In the genomic region with DNA sequence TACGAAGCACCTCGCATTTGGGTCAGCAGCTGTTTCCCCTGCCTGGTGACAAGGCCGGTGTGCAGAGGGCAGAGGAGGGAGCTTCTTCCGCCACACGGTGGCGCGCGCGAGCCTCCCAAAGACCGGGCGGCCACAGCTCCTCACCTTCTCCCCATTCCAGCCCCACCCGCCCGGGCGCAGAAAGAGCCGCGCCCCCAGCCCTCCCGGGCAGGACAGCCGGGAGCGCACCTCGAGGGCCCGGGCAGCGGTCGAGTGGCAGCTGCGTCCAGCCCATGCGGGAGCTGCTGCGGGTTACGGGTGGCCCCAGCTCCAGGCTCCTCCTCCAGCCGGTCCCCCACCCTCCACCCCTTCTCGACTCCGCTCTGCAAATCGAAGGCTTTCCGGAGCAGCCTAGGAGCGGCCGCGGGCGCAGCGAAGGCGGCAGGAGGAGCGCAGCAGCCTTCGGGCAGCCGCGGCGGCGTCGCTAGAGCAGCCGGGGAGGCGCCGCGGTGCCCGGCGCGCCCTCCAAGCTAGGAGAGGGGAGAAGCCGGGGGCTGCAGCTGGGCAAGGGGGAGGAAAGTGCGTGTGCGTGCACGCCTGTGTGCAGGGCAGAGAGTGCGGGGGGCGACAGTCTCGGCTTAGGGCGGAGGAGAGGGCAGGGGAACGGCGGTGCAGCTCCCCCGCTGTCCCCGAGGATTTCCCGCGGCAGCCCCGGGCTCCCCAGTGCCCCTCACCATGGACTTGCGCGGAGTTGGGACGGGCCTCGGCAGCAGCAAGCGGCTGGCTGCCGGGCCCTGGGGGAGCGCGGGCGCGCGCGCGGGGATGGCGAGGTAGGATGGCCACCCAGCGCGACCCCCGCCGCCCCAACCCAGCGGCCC, we compare ENCODE assay signal across 1 cellular context.
TF ChIP-seq lines count a peak whose summit lies in the region.

A gene (plus strand): TSS at position 348 of the 857 bp plus-strand sequence. CDS start 635 bp downstream, outside the sequence.

TF ChIP-seq in HepG2, 621 proteins besides CTCF, POLR2A, EP300 and RAD21 (continued from another document and continues in another):
- TF ChIP-seq NKX3-1 (CRISPR knock-in tag; IDR thresholded peaks at IDR 0.05) = no peak
- TF ChIP-seq HMG20B (CRISPR knock-in tag; conservative IDR thresholded peaks at IDR 0.05) = no peak
- TF ChIP-seq, protein P1, sequence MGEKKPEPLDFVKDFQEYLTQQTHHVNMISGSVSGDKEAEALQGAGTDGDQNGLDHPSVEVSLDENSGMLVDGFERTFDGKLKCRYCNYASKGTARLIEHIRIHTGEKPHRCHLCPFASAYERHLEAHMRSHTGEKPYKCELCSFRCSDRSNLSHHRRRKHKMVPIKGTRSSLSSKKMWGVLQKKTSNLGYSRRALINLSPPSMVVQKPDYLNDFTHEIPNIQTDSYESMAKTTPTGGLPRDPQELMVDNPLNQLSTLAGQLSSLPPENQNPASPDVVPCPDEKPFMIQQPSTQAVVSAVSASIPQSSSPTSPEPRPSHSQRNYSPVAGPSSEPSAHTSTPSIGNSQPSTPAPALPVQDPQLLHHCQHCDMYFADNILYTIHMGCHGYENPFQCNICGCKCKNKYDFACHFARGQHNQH (CRISPR knock-in tag; IDR thresholded peaks at IDR 0.05) = no peak
- no peak for TF ChIP-seq HNRNPH1 (optimal IDR thresholded peaks at IDR 0.05; ENCODE audit: low read depth, low read length)
- TF ChIP-seq, protein P2, sequence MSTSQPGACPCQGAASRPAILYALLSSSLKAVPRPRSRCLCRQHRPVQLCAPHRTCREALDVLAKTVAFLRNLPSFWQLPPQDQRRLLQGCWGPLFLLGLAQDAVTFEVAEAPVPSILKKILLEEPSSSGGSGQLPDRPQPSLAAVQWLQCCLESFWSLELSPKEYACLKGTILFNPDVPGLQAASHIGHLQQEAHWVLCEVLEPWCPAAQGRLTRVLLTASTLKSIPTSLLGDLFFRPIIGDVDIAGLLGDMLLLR (CRISPR knock-in tag; IDR thresholded peaks at IDR 0.05) = no peak
- TF ChIP-seq KLF15 (CRISPR knock-in tag; IDR thresholded peaks at IDR 0.05; ENCODE audit: borderline replicate concordance) = no peak
- no peak for TF ChIP-seq FIP1L1 (IDR thresholded peaks at IDR 0.05; ENCODE audit: borderline replicate concordance, insufficient read depth, low read depth, low read length)
- no peak for TF ChIP-seq REL (CRISPR knock-in tag; conservative IDR thresholded peaks at IDR 0.05)
- TF ChIP-seq, protein P3, sequence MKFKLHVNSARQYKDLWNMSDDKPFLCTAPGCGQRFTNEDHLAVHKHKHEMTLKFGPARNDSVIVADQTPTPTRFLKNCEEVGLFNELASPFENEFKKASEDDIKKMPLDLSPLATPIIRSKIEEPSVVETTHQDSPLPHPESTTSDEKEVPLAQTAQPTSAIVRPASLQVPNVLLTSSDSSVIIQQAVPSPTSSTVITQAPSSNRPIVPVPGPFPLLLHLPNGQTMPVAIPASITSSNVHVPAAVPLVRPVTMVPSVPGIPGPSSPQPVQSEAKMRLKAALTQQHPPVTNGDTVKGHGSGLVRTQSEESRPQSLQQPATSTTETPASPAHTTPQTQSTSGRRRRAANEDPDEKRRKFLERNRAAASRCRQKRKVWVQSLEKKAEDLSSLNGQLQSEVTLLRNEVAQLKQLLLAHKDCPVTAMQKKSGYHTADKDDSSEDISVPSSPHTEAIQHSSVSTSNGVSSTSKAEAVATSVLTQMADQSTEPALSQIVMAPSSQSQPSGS (CRISPR knock-in tag; IDR thresholded peaks at IDR 0.05) = no peak
- peak; percentile 37; the same call in 1 of the 2 replicates for TF ChIP-seq NFKB2 (CRISPR knock-in tag; IDR thresholded peaks at IDR 0.05; ENCODE audit: borderline replicate concordance)
- no peak for TF ChIP-seq NONO (IDR thresholded peaks at IDR 0.05)
- no peak for TF ChIP-seq NONO (CRISPR knock-in tag; conservative IDR thresholded peaks at IDR 0.05)
- TF ChIP-seq RXRB (CRISPR knock-in tag; IDR thresholded peaks at IDR 0.05; ENCODE audit: borderline replicate concordance) = no peak
- no peak for TF ChIP-seq RELA (CRISPR knock-in tag; IDR thresholded peaks at IDR 0.05)
- TF ChIP-seq ZNF816 (CRISPR knock-in tag; IDR thresholded peaks at IDR 0.05; ENCODE audit: borderline replicate concordance) = no peak
- no peak for TF ChIP-seq PLRG1 (conservative IDR thresholded peaks at IDR 0.05)
- TF ChIP-seq ZNF777 (CRISPR knock-in tag; IDR thresholded peaks at IDR 0.05) = peak; percentile 69; the same call in 1 of the 2 replicates
- no peak for TF ChIP-seq ZNF44 (CRISPR knock-in tag; IDR thresholded peaks at IDR 0.05)
- TF ChIP-seq SNAPC2 (CRISPR knock-in tag; IDR thresholded peaks at IDR 0.05) = no peak
- TF ChIP-seq ZNF841 (CRISPR knock-in tag; IDR thresholded peaks at IDR 0.05; ENCODE audit: borderline replicate concordance) = no peak
- TF ChIP-seq ZNF136 (CRISPR knock-in tag; IDR thresholded peaks at IDR 0.05; ENCODE audit: low read depth) = no peak
- TF ChIP-seq, protein P4, sequence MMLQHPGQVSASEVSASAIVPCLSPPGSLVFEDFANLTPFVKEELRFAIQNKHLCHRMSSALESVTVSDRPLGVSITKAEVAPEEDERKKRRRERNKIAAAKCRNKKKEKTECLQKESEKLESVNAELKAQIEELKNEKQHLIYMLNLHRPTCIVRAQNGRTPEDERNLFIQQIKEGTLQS (CRISPR knock-in tag; IDR thresholded peaks at IDR 0.05) = no peak
- no peak for TF ChIP-seq HIVEP1 (CRISPR knock-in tag; IDR thresholded peaks at IDR 0.05)
- no peak for TF ChIP-seq ATF1 (CRISPR knock-in tag; IDR thresholded peaks at IDR 0.05)
- no peak for TF ChIP-seq ZSCAN9 (CRISPR knock-in tag; IDR thresholded peaks at IDR 0.05; ENCODE audit: borderline replicate concordance)
- TF ChIP-seq ZBTB38 (CRISPR knock-in tag; IDR thresholded peaks at IDR 0.05) = 0 out of 2 replicates have a peak, but pooled peaks have one; percentile 38
- no peak for TF ChIP-seq ZNF790 (CRISPR knock-in tag; IDR thresholded peaks at IDR 0.05; ENCODE audit: borderline replicate concordance)
- TF ChIP-seq CEBPB (IDR thresholded peaks at IDR 0.05; ENCODE audit: borderline replicate concordance, low read depth, low read length) = no peak
- no peak for TF ChIP-seq ZSCAN30 (CRISPR knock-in tag; IDR thresholded peaks at IDR 0.05)
- no peak for TF ChIP-seq ZNF780A (CRISPR knock-in tag; IDR thresholded peaks at IDR 0.05)
- TF ChIP-seq, protein P5, sequence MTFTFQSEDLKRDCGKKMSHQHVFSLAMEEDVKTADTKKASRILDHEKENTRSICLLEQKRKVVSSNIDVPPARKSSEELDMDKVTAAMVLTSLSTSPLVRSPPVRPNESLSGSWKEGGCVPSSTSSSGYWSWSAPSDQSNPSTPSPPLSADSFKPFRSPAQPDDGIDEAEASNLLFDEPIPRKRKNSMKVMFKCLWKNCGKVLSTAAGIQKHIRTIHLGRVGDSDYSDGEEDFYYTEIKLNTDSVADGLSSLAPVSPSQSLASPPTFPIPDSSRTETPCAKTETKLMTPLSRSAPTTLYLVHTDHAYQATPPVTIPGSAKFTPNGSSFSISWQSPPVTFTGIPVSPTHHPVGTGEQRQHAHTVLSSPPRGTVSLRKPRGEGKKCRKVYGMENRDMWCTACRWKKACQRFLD (CRISPR knock-in tag; IDR thresholded peaks at IDR 0.05; ENCODE audit: borderline replicate concordance) = no peak
- no peak for TF ChIP-seq ZNF720 (CRISPR knock-in tag; IDR thresholded peaks at IDR 0.05)
- TF ChIP-seq ZBTB20 (CRISPR knock-in tag; IDR thresholded peaks at IDR 0.05; ENCODE audit: borderline replicate concordance, low read depth) = no peak
- TF ChIP-seq ARID2 (CRISPR knock-in tag; IDR thresholded peaks at IDR 0.05; ENCODE audit: borderline replicate concordance) = no peak
- TF ChIP-seq, protein P6, sequence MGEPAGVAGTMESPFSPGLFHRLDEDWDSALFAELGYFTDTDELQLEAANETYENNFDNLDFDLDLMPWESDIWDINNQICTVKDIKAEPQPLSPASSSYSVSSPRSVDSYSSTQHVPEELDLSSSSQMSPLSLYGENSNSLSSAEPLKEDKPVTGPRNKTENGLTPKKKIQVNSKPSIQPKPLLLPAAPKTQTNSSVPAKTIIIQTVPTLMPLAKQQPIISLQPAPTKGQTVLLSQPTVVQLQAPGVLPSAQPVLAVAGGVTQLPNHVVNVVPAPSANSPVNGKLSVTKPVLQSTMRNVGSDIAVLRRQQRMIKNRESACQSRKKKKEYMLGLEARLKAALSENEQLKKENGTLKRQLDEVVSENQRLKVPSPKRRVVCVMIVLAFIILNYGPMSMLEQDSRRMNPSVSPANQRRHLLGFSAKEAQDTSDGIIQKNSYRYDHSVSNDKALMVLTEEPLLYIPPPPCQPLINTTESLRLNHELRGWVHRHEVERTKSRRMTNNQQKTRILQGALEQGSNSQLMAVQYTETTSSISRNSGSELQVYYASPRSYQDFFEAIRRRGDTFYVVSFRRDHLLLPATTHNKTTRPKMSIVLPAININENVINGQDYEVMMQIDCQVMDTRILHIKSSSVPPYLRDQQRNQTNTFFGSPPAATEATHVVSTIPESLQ (CRISPR knock-in tag; conservative IDR thresholded peaks at IDR 0.05) = no peak
- TF ChIP-seq BHLHE40 (IDR thresholded peaks at IDR 0.05; ENCODE audit: low read length) = no peak
- no peak for TF ChIP-seq RAD51 (IDR thresholded peaks at IDR 0.05; ENCODE audit: borderline replicate concordance)
- TF ChIP-seq LCORL (IDR thresholded peaks at IDR 0.05) = no peak
- no peak for TF ChIP-seq LCORL (CRISPR knock-in tag; IDR thresholded peaks at IDR 0.05)
- TF ChIP-seq HCFC1 (IDR thresholded peaks at IDR 0.05; ENCODE audit: low read depth, low read length) = no peak
- TF ChIP-seq ZFP36L1 (CRISPR knock-in tag; IDR thresholded peaks at IDR 0.05) = no peak
- TF ChIP-seq ZNF747 (CRISPR knock-in tag; IDR thresholded peaks at IDR 0.05; ENCODE audit: borderline replicate concordance) = no peak
- no peak for TF ChIP-seq KAT8 (CRISPR knock-in tag; IDR thresholded peaks at IDR 0.05)
- TF ChIP-seq, protein P7, sequence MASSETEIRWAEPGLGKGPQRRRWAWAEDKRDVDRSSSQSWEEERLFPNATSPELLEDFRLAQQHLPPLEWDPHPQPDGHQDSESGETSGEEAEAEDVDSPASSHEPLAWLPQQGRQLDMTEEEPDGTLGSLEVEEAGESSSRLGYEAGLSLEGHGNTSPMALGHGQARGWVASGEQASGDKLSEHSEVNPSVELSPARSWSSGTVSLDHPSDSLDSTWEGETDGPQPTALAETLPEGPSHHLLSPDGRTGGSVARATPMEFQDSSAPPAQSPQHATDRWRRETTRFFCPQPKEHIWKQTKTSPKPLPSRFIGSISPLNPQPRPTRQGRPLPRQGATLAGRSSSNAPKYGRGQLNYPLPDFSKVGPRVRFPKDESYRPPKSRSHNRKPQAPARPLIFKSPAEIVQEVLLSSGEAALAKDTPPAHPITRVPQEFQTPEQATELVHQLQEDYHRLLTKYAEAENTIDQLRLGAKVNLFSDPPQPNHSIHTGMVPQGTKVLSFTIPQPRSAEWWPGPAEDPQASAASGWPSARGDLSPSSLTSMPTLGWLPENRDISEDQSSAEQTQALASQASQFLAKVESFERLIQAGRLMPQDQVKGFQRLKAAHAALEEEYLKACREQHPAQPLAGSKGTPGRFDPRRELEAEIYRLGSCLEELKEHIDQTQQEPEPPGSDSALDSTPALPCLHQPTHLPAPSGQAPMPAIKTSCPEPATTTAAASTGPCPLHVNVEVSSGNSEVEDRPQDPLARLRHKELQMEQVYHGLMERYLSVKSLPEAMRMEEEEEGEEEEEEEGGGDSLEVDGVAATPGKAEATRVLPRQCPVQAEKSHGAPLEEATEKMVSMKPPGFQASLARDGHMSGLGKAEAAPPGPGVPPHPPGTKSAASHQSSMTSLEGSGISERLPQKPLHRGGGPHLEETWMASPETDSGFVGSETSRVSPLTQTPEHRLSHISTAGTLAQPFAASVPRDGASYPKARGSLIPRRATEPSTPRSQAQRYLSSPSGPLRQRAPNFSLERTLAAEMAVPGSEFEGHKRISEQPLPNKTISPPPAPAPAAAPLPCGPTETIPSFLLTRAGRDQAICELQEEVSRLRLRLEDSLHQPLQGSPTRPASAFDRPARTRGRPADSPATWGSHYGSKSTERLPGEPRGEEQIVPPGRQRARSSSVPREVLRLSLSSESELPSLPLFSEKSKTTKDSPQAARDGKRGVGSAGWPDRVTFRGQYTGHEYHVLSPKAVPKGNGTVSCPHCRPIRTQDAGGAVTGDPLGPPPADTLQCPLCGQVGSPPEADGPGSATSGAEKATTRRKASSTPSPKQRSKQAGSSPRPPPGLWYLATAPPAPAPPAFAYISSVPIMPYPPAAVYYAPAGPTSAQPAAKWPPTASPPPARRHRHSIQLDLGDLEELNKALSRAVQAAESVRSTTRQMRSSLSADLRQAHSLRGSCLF (CRISPR knock-in tag; IDR thresholded peaks at IDR 0.05; ENCODE audit: borderline replicate concordance) = no peak
- TF ChIP-seq, protein P8, sequence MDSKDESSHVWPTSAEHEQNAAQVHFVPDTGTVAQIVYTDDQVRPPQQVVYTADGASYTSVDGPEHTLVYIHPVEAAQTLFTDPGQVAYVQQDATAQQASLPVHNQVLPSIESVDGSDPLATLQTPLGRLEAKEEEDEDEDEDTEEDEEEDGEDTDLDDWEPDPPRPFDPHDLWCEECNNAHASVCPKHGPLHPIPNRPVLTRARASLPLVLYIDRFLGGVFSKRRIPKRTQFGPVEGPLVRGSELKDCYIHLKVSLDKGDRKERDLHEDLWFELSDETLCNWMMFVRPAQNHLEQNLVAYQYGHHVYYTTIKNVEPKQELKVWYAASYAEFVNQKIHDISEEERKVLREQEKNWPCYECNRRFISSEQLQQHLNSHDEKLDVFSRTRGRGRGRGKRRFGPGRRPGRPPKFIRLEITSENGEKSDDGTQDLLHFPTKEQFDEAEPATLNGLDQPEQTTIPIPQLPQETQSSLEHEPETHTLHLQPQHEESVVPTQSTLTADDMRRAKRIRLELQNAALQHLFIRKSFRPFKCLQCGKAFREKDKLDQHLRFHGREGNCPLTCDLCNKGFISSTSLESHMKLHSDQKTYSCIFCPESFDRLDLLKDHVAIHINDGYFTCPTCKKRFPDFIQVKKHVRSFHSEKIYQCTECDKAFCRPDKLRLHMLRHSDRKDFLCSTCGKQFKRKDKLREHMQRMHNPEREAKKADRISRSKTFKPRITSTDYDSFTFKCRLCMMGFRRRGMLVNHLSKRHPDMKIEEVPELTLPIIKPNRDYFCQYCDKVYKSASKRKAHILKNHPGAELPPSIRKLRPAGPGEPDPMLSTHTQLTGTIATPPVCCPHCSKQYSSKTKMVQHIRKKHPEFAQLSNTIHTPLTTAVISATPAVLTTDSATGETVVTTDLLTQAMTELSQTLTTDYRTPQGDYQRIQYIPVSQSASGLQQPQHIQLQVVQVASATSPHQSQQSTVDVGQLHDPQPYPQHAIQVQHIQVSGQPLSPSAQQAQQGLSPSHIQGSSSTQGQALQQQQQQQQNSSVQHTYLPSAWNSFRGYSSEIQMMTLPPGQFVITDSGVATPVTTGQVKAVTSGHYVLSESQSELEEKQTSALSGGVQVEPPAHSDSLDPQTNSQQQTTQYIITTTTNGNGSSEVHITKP (CRISPR knock-in tag; IDR thresholded peaks at IDR 0.05; ENCODE audit: low read depth) = no peak
